Comparison of ENCODE assay signal across 8 cellular contexts in the genomic region with DNA sequence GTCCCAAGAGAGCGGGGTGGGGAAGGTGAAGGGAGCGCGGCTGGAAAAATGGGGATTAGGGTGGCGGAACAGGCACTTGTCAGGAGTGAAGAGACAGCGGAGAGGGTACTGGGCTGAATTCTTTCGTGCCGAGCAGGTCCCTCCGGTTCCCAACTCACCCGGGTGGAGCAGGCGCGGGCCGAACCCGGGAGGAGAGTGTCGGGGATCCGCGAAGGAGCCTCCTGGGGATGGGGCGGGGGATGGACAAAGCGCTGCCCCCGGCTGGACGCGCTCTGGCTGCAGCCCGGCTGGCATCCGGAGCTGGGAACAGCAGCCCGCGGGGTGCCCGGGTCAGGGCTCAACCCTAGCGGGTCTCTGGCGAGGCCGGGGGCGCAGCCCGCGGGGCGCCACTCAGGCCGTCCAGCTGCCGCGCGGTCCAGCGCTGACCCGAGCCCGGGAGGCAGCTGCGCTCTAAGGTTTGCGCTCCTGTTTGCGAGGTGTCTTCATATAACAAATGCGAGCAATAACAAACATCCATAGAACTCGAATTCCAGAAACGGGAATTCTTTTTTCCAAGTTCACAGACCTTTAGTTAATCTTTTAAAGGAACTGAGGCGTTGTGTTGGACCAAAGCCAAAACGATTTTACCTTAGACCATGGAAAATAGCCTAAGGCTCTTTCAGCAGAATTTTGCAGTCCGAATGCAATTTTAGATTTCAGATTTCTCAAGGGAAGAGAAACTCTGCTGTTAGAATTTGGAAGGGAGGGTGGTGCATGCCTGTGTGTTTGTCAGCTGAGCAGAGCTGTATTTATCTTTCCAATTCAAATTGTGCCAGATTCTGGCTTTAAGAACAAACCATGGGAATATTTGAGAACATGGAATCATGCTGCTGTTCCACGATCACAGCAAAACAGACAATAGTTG. TPM values are rescaled to one million over a fixed set of nuclear protein-coding genes. Genes with fewer than 3 reads are reported as not detected.
DNase-seq lines count a peak whose midpoint lies in the region; ATAC-seq and TF ChIP-seq lines count a peak whose summit lies in the region.
"Had no signal": no experiment of that assay in that cellular context is flagged by ENCODE, and none has a peak within 500 bp of the region (broad histone marks: within the 10 kb centered on the region; RNA-seq: fewer than 3 reads in every experiment).

No MANE protein-coding gene starts in this region.

- H3K9me3 ChIP-seq in RWPE2 (ENCODE audit: severe bottlenecking) (no peaks in the 10 kb centered on the region), esophagus (ENCODE audit: control insufficient read depth in 2 of 2, insufficient read depth in 1 of 2, low read depth in 1 of 2, low read length in 1 of 2) (no peaks in the 10 kb centered on the region), mesodermal cell (ENCODE audit: control insufficient read depth, low read length) (no peaks in the 10 kb centered on the region), tibial artery (no peaks in the 10 kb centered on the region)

- DNase-seq in RWPE2 (ENCODE audit: low spot score) (no peak), tibial artery (peak in 1 of 2 donors; percentile 70), T-helper 2 cell (no peak)
- DNase-seq: T1000 had no signal

- H3K4me1 ChIP-seq in RWPE2 (ENCODE audit: insufficient read depth, poor library complexity, severe bottlenecking), result no peaks in the 10 kb centered on the region
- peaks cover 0 to 4% of the 10 kb centered on the region in 2 donors for H3K4me1 ChIP-seq in esophagus (ENCODE audit: control insufficient read depth in 2 of 2, insufficient read depth in 2 of 2, low read length in 1 of 2)
- no peaks in the 10 kb centered on the region for H3K4me1 ChIP-seq in mesodermal cell (ENCODE audit: control insufficient read depth, insufficient read depth, low read length, poor library complexity, severe bottlenecking)
- H3K4me1 ChIP-seq in tibial artery, result peaks cover 0 to 33% (median 0%) of the 10 kb centered on the region in 4 donors

- H3K36me3 ChIP-seq in RWPE2 (ENCODE audit: low read depth) (no peaks in the 10 kb centered on the region), esophagus (ENCODE audit: control insufficient read depth in 2 of 2, insufficient read depth in 2 of 2, low read length in 1 of 2) (no peaks in the 10 kb centered on the region), mesodermal cell (ENCODE audit: control insufficient read depth, insufficient read depth, low read length) (no peaks in the 10 kb centered on the region), tibial artery (no peaks in the 10 kb centered on the region)

- intact Hi-C loops in tibial artery (cut with DNase I; ENCODE audit: low total_unique reads), result no loop called here

- no peak overlapping the region for H3K27ac ChIP-seq in RWPE2 (ENCODE audit: poor library complexity, severe bottlenecking)
- H3K27ac ChIP-seq in esophagus (ENCODE audit: low read depth in 2 of 2, low read length in 1 of 2), result no peak overlapping the region
- no peak overlapping the region for H3K27ac ChIP-seq in mesodermal cell (ENCODE audit: low read depth, low read length, severe bottlenecking)
- H3K27ac ChIP-seq in tibial artery, result peak overlapping the region; percentile 97 to 98

- ATAC-seq in RWPE2 (ENCODE audit: low read depth) (peak; percentile 68), GM21423 (IDR thresholded peaks at IDR 0.05; ENCODE audit: unreplicated experiment) (no peak), HG03520 (IDR thresholded peaks at IDR 0.05; ENCODE audit: unreplicated experiment) (no peak)

- H3K27me3 ChIP-seq in RWPE2 (ENCODE audit: insufficient read depth, poor library complexity, severe bottlenecking), result peaks cover 61% of the 10 kb centered on the region
- peaks cover 0 to 12% of the 10 kb centered on the region in 2 donors for H3K27me3 ChIP-seq in esophagus (ENCODE audit: control insufficient read depth in 1 of 2, insufficient read depth in 2 of 2, low read length in 2 of 2)
- no peaks in the 10 kb centered on the region for H3K27me3 ChIP-seq in tibial artery

- TF ChIP-seq CTCF in RWPE2 (IDR thresholded peaks at IDR 0.05; ENCODE audit: poor library complexity, severe bottlenecking) (no peak), tibial artery (IDR thresholded peaks at IDR 0.05) (no peak)

- H3K4me3 ChIP-seq in RWPE2 (ENCODE audit: severe bottlenecking), result no peak overlapping the region
- peak overlapping the region; percentile 16 to 33 for H3K4me3 ChIP-seq in esophagus (ENCODE audit: low read depth in 1 of 2, low read length in 2 of 2)
- peak overlapping the region; percentile 41 for H3K4me3 ChIP-seq in mesodermal cell (ENCODE audit: extremely low read depth, insufficient read depth, low read length, poor library complexity, severe bottlenecking)
- H3K4me3 ChIP-seq in tibial artery, result peak overlapping the region; percentile 92 to 95

- WGBS in esophagus, 2 donors, result 2 to 4% methylated on average over 42 to 50 of the region's 50 CpGs
- 0 to 1% methylated on average over 34 to 37 of the region's 50 CpGs for WGBS in mesodermal cell (ENCODE audit: insufficient coverage in 2 of 2), 2 experiments

RNA-seq across cellular contexts. Expression of gene NPY5R, which starts 0.7 kb away (rescaled TPM):
- under 1 TPM in 1 of 2 donors, not detected in 1; 0.04 TPM for polyA plus RNA-seq in esophagus
- polyA plus RNA-seq in mesodermal cell (2013, experiment 1 of 2), result 3.9 TPM
- 4.7 TPM for polyA plus RNA-seq in mesodermal cell (2013, experiment 2 of 2)

RNA-seq across cellular contexts. Expression of gene NPY1R, which starts 12.0 kb away (rescaled TPM):
- under 1 TPM; 0.33 to 0.42 TPM for polyA plus RNA-seq in esophagus
- polyA plus RNA-seq in mesodermal cell (2013, experiment 1 of 2), result 10.4 TPM
- 8.7 TPM for polyA plus RNA-seq in mesodermal cell (2013, experiment 2 of 2)

Comparison
In these comparisons a context has a peak if more than half of its experiments do, and no peak if none do; other contexts are left out.
1. H3K27ac ChIP-seq: peak in tibial artery (2 of 2); none in RWPE2 (single experiment), esophagus (0 of 2) and mesodermal cell (single experiment).